In the genomic region with DNA sequence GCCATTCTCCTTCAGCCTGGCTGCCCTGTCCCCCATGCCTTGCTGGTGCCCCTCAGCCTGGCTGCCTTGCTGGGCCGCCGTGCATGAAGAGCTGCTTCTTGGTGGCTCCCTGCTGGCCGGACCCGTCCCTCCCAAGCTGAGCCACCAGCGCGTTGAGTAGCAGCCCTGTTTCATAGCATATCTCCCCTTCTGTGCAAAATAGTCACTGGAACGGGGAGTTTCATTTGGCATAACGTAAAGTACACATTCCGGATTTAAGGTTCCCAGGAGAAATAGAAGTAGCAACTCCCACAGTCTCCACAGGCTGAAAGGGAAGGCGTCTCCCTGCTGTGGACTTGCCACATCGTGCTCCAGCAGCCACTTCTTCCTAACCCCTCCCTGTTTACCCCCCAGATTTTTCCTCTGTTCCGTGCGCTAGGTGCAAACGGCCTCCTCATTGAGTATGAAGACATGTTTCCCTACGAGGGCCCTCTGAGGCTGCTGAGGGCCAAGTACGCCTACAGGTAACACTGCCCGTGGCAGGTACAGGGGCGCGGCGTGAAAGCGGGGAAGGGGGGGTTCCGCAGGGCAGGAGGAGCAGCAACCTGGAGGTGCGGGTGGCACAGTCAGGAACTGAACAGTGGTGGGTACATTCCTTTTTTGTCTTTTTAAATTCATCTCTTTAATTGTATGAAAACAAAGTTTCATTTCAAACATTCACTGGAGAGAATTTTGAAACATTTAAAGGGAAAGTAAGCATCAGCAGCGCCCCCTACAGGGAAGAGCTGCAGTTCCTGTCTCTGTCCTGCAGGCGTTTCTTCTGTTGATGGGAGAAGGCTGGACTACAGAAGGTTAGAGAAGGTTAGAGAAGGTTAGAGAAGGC, we compare ENCODE assay signal across 9 cellular contexts. TPM values are rescaled to one million over a fixed set of nuclear protein-coding genes. Genes with fewer than 3 reads are reported as not detected.
DNase-seq lines count a peak whose midpoint lies in the region; ATAC-seq and TF ChIP-seq lines count a peak whose summit lies in the region.
"Had no signal": no experiment of that assay in that cellular context is flagged by ENCODE, and none has a peak within 500 bp of the region (broad histone marks: within the 10 kb centered on the region; RNA-seq: fewer than 3 reads in every experiment).

No MANE protein-coding gene starts in this region.

- no peaks in the 10 kb centered on the region for H3F3A ChIP-seq in PC-9 (ENCODE audit: insufficient read depth, low read depth)

- TF ChIP-seq CTCF in 22Rv1 (IDR thresholded peaks at IDR 0.05) (peak; percentile 84), GM12874 (IDR thresholded peaks at IDR 0.05; ENCODE audit: insufficient read depth, low read depth, low read length) (peak; percentile 77), PC-9 (conservative IDR thresholded peaks at IDR 0.05) (peak; percentile 76)

- DNase-seq in PC-9 (peak in 1 of 2 experiments; percentile 31), iPS-NIHi11 (ENCODE audit: low spot score) (peak; percentile 71), GF-D8 (lab: John Stamatoyannopoulos, UW) (no peak)
- DNase-seq in activated naive CD4-positive, alpha-beta T cell treated with Interleukin-2 at 50 U/mL for 16 hours: peak; percentile 65
- peak; percentile 35 for DNase-seq in stimulated activated CD8-positive, alpha-beta memory T cell treated with anti-CD3 and anti-CD28 coated beads, Interleukin-12 subunit alpha, Interleukin-12 subunit beta, amount 100 ng/mL, for 1 hour (ENCODE audit: low read depth)

- peaks cover 7% of the 10 kb centered on the region for H3K4me1 ChIP-seq in PC-9 (replicated peaks; ENCODE audit: insufficient read depth)

- H2AFZ ChIP-seq in PC-9: no peak overlapping the region

- no peak for ATAC-seq in HG02884 (IDR thresholded peaks at IDR 0.05; ENCODE audit: unreplicated experiment)

- intact Hi-C loops in PC-9 (cut with micrococcal nuclease; ENCODE audit: unreplicated experiment): no loop called here

- no peaks in the 10 kb centered on the region for H4K20me1 ChIP-seq in PC-9 (ENCODE audit: insufficient read depth)

- CTCF ChIA-PET in PC-9 (lab: Charles Lee): interaction anchor here (0.6 to 1.0 kb wide), 4 partner anchors 20 to 738 kb away, joined by 3 to 11 read pairs (median 4); no protein-coding TSS in a partner anchor

- BruUV-seq in PC-9 (replicated peaks; lab: Mats Ljungman, UMichigan): no TSS peak

- 0 out of 2 replicates have a peak, but pooled peaks cover 3% of the 10 kb centered on the region for H3K36me3 ChIP-seq in PC-9 (ENCODE audit: low read depth)

- H3K4me3 ChIP-seq in PC-9: no peak overlapping the region

- H3K9me3 ChIP-seq in PC-9 (ENCODE audit: insufficient read depth, low read depth): no peaks in the 10 kb centered on the region

- no peak overlapping the region for H3K27ac ChIP-seq in 22Rv1
- no peak overlapping the region for H3K27ac ChIP-seq in PC-9
- H3K27ac ChIP-seq: epithelial cell of prostate had no signal

- POLR2A ChIA-PET in PC-9 (lab: Charles Lee; ENCODE audit: unreplicated experiment): no interaction called here

- no peaks in the 10 kb centered on the region for H3K9me2 ChIP-seq in PC-9 (ENCODE audit: insufficient read depth)

- H3K4me2 ChIP-seq in PC-9: no peak overlapping the region

- H3K27me3 ChIP-seq in PC-9 (ENCODE audit: insufficient read depth, low read depth): no peaks in the 10 kb centered on the region

- H3K79me2 ChIP-seq in PC-9 (ENCODE audit: low read depth): no peaks in the 10 kb centered on the region

RNA-seq across cellular contexts. Expression of a gene that starts 5.8 kb away (rescaled TPM):
- 26.6 and 32.9 TPM in 2 replicates for total RNA-seq in PC-9 (2021)

RNA-seq across cellular contexts. Expression of a gene that starts 6.1 kb away (rescaled TPM):
- 30.0 and 35.9 TPM in 2 replicates for total RNA-seq in PC-9 (2021)

RNA-seq across cellular contexts. Expression of a gene that starts 26.3 kb away (rescaled TPM):
- total RNA-seq in PC-9 (2021): 77.9 and 78.4 TPM in 2 replicates

RNA-seq across cellular contexts. Expression of a gene that starts 34.3 kb away (rescaled TPM):
- total RNA-seq in PC-9 (2021): 57.2 and 58.0 TPM in 2 replicates

RNA-seq across cellular contexts. Expression of a gene that starts 52.7 kb away (rescaled TPM):
- total RNA-seq in PC-9 (2021): not detected in 2 replicates
